Comparison of ENCODE assay signal across 19 cellular contexts in genomic region chr2:9167718-9168657, GRCh38. TPM values are rescaled to one million over a fixed set of nuclear protein-coding genes. Genes with fewer than 3 reads are reported as not detected.
A peak's percentile ranks its signal among the peaks of the same experiment; 100 is the strongest.
DNase-seq lines count a peak whose midpoint lies in the region; ATAC-seq and TF ChIP-seq lines count a peak whose summit lies in the region.
"Had no signal": no experiment of that assay in that cellular context is flagged by ENCODE, and none has a peak within 500 bp of the region (broad histone marks: within the 10 kb centered on the region; RNA-seq: fewer than 3 reads in every experiment).

No MANE protein-coding gene starts in this region.

- intact Hi-C loops in prostate gland (cut with DNase I) = no loop called here
- intact Hi-C loops in activated CD4-positive, alpha-beta T cell treated with anti-CD3 and anti-CD28 coated beads, Interleukin-2, amount 10 ng/mL, durations not matched to agents 24 days and 14 days (cut with micrococcal nuclease) = no loop called here

- no peak for ATAC-seq in WTC11
- ATAC-seq: activated CD8-positive, alpha-beta T cell treated with anti-CD3 and anti-CD28 coated beads, Interleukin-2, amount 10 ng/mL, durations not matched to agents 7 days and 5 days; activated naive CD4-positive, alpha-beta T cell treated with anti-CD3 and anti-CD28 coated beads, Interleukin-2, amount 50 U/mL, for 72 hours; activated T-cell treated with anti-CD3 and anti-CD28 coated beads, Interleukin-2, amount 50 U/mL, for 72 hours; stimulated activated naive CD8-positive, alpha-beta T cell treated with anti-CD3 and anti-CD28 coated beads, Interleukin-15, amount 100 ng/mL, for 72 hours had no signal

- H3K9me3 ChIP-seq in neutrophil (no peaks in the 10 kb centered on the region), prostate gland (no peaks in the 10 kb centered on the region)
- H3K9me3 ChIP-seq: colonic mucosa, HAP-1, uterus had no signal

- H3K4me3 ChIP-seq in neutrophil (ENCODE audit: low read depth in 1 of 2, low read length in 1 of 2) = no peak overlapping the region
- no peak overlapping the region for H3K4me3 ChIP-seq in prostate gland
- H3K4me3 ChIP-seq: colonic mucosa, HAP-1, uterus had no signal

- DNase-seq in CD1c-positive myeloid dendritic cell (ENCODE audit: extremely low spot score) (peak; percentile 38), HuH-7.5 (ENCODE audit: low spot score) (peak; percentile 77), WTC11 (ENCODE audit: low spot score) (no peak), prostate gland (ENCODE audit: low spot score) (no peak), NCI-H524 (lab: John Stamatoyannopoulos, UW) (no peak)
- no peak for DNase-seq in central memory CD4-positive, alpha-beta T cell
- DNase-seq in activated CD4-positive, alpha-beta T cell treated with anti-CD3 and anti-CD28 coated beads, Interleukin-2, amount 10 ng/mL, durations not matched to agents 24 days and 14 days = no peak
- DNase-seq: activated CD8-positive, alpha-beta T cell treated with anti-CD3 and anti-CD28 coated beads, Interleukin-2, amount 10 ng/mL, durations not matched to agents 7 days and 5 days; activated T-cell treated with anti-CD3 and anti-CD28 coated beads, Interleukin-2, amount 50 U/mL, for 72 hours; colonic mucosa; stimulated activated naive CD8-positive, alpha-beta T cell treated with anti-CD3 and anti-CD28 coated beads, Interleukin-15, amount 100 ng/mL, for 72 hours; uterus; WERI-Rb-1 had no signal

- no peak overlapping the region for H3K27ac Mint-ChIP-seq in WTC11
- H3K27ac Mint-ChIP-seq in activated CD4-positive, alpha-beta T cell treated with anti-CD3 and anti-CD28 coated beads, Interleukin-2, amount 10 ng/mL, durations not matched to agents 24 days and 14 days = no peak overlapping the region
- H3K27ac Mint-ChIP-seq: activated CD8-positive, alpha-beta T cell treated with anti-CD3 and anti-CD28 coated beads, Interleukin-2, amount 10 ng/mL, durations not matched to agents 7 days and 5 days; activated T-cell treated with anti-CD3 and anti-CD28 coated beads, Interleukin-2, amount 50 U/mL, for 72 hours had no signal

- peak overlapping the region; percentile 63 for H3K27ac ChIP-seq in neutrophil
- no peak overlapping the region for H3K27ac ChIP-seq in prostate gland
- H3K27ac ChIP-seq: colonic mucosa, HL-60, KMS-11, uterus, WERI-Rb-1 had no signal

- TF ChIP-seq POLR2A in prostate gland (IDR thresholded peaks at IDR 0.05) = no peak

- CTCF ChIA-PET in WTC11 (lab: Charles Lee) = interaction anchor here (1.5 kb wide), 1 partner anchor 29 kb away, joined by 5 read pairs; no protein-coding TSS in a partner anchor

- H3K36me3 Mint-ChIP-seq in WTC11 = peaks cover 4% of the 10 kb centered on the region; the same call in 1 of the 2 replicates
- no peaks in the 10 kb centered on the region for H3K36me3 Mint-ChIP-seq in activated CD4-positive, alpha-beta T cell treated with anti-CD3 and anti-CD28 coated beads, Interleukin-2, amount 10 ng/mL, durations not matched to agents 24 days and 14 days (ENCODE audit: low read depth)
- H3K36me3 Mint-ChIP-seq: activated naive CD4-positive, alpha-beta T cell treated with anti-CD3 and anti-CD28 coated beads, Interleukin-2, amount 50 U/mL, for 72 hours had no signal

- WGBS in prostate gland = 88% methylated on average over 13 of the region's 13 CpGs

- H3K4me1 ChIP-seq in neutrophil (ENCODE audit: control insufficient read depth in 1 of 2, insufficient read depth in 1 of 2, low read depth in 1 of 2, low read length in 1 of 2) (peaks cover 31 to 33% of the 10 kb centered on the region in 2 experiments), prostate gland (replicated peaks) (no peaks in the 10 kb centered on the region)
- H3K4me1 ChIP-seq: HAP-1 had no signal

- POLR2A ChIA-PET in WTC11 (lab: Charles Lee) = no interaction called here

- TF ChIP-seq CTCF in WTC11 (IDR thresholded peaks at IDR 0.05) (no peak), neutrophil (IDR thresholded peaks at IDR 0.05) (no peak), prostate gland (IDR thresholded peaks at IDR 0.05) (no peak)

- no peaks in the 10 kb centered on the region for H3K27me3 ChIP-seq in neutrophil
- no peaks in the 10 kb centered on the region for H3K27me3 ChIP-seq in prostate gland (replicated peaks; ENCODE audit: insufficient read depth)
- H3K27me3 ChIP-seq: colonic mucosa, uterus had no signal

- peaks cover 24% of the 10 kb centered on the region for H3K4me1 Mint-ChIP-seq in WTC11
- no peaks in the 10 kb centered on the region for H3K4me1 Mint-ChIP-seq in activated CD4-positive, alpha-beta T cell treated with anti-CD3 and anti-CD28 coated beads, Interleukin-2, amount 10 ng/mL, durations not matched to agents 24 days and 14 days
- H3K4me1 Mint-ChIP-seq: stimulated activated naive CD8-positive, alpha-beta T cell treated with anti-CD3 and anti-CD28 coated beads, Interleukin-15, amount 100 ng/mL, for 72 hours had no signal

- H3K36me3 ChIP-seq in neutrophil = no peaks in the 10 kb centered on the region
- H3K36me3 ChIP-seq in prostate gland = no peaks in the 10 kb centered on the region
- H3K36me3 ChIP-seq: colonic mucosa, HAP-1, uterus, WERI-Rb-1 had no signal

- H3K27me3 Mint-ChIP-seq in WTC11 (ENCODE audit: low read depth) = no peaks in the 10 kb centered on the region; the same call in 1 of the 2 replicates
- peaks cover 17% of the 10 kb centered on the region for H3K27me3 Mint-ChIP-seq in activated CD4-positive, alpha-beta T cell treated with anti-CD3 and anti-CD28 coated beads, Interleukin-2, amount 10 ng/mL, durations not matched to agents 24 days and 14 days

- H3K4me3 Mint-ChIP-seq in WTC11 = no peak overlapping the region
- H3K4me3 Mint-ChIP-seq in activated CD4-positive, alpha-beta T cell treated with anti-CD3 and anti-CD28 coated beads, Interleukin-2, amount 10 ng/mL, durations not matched to agents 24 days and 14 days = no peak overlapping the region
- H3K4me3 Mint-ChIP-seq: activated CD8-positive, alpha-beta T cell treated with anti-CD3 and anti-CD28 coated beads, Interleukin-2, amount 10 ng/mL, durations not matched to agents 7 days and 5 days; activated T-cell treated with anti-CD3 and anti-CD28 coated beads, Interleukin-2, amount 50 U/mL, for 72 hours; neural crest cell; stimulated activated naive CD8-positive, alpha-beta T cell treated with anti-CD3 and anti-CD28 coated beads, Interleukin-15, amount 100 ng/mL, for 72 hours had no signal

- peaks cover 6% of the 10 kb centered on the region for H3K9me3 Mint-ChIP-seq in WTC11
- no peaks in the 10 kb centered on the region for H3K9me3 Mint-ChIP-seq in activated CD4-positive, alpha-beta T cell treated with anti-CD3 and anti-CD28 coated beads, Interleukin-2, amount 10 ng/mL, durations not matched to agents 24 days and 14 days
- H3K9me3 Mint-ChIP-seq: activated naive CD4-positive, alpha-beta T cell treated with anti-CD3 and anti-CD28 coated beads, Interleukin-2, amount 50 U/mL, for 72 hours; activated T-cell treated with anti-CD3 and anti-CD28 coated beads, Interleukin-2, amount 50 U/mL, for 72 hours; neural crest cell; stimulated activated naive CD8-positive, alpha-beta T cell treated with anti-CD3 and anti-CD28 coated beads, Interleukin-15, amount 100 ng/mL, for 72 hours had no signal

TF ChIP-seq in WTC11, 78 proteins besides CTCF, POLR2A, EP300 and RAD21:
- TF ChIP-seq GRHL2 (CRISPR knock-in tag; IDR thresholded peaks at IDR 0.05; ENCODE audit: insufficient replicate concordance, severe bottlenecking) = no peak
- peak; percentile 77 for TF ChIP-seq GABPB1 (CRISPR knock-in tag; IDR thresholded peaks at IDR 0.05)
TF ChIP-seq in WTC11: peak in this region for 1.

RNA-seq across cellular contexts. Expression of gene ASAP2, which starts 38.6 kb away (rescaled TPM):
- total RNA-seq in WTC11 (2021) (14.3 to 15.6 TPM (median 14.5 TPM) in 3 replicates), prostate gland (10 to 100 TPM in 1 of 2 donors, 1 to 10 TPM in 1; 9.2 to 17.8 TPM)
- 0.40 and 0.83 TPM in 2 replicates for total RNA-seq in activated CD4-positive, alpha-beta T cell treated with anti-CD3 and anti-CD28 coated beads, Interleukin-2, amount 10 ng/mL, durations not matched to agents 24 days and 14 days
- total RNA-seq: activated CD8-positive, alpha-beta T cell treated with anti-CD3 and anti-CD28 coated beads, Interleukin-2, amount 10 ng/mL, durations not matched to agents 7 days and 5 days had no signal

Comparison
In these comparisons a context has a peak if more than half of its experiments do, and no peak if none do; other contexts are left out.
1. DNase-seq: peak in CD1c-positive myeloid dendritic cell (single experiment) and HuH-7.5 (single experiment); none in WTC11 (single experiment), prostate gland (single experiment), central memory CD4-positive, alpha-beta T cell (single experiment), NCI-H524 (0 of 2) and activated CD4-positive, alpha-beta T cell treated with anti-CD3 and anti-CD28 coated beads, Interleukin-2, amount 10 ng/mL, durations not matched to agents 24 days and 14 days (single experiment).